ENCODE assay signal across 1 cellular context in genomic region chr20:5788385-5788895, GRCh38.
TF ChIP-seq lines count a peak whose summit lies in the region.

No MANE protein-coding gene starts in this region.

TF ChIP-seq in GM23338, 12 proteins besides CTCF, POLR2A, EP300 and RAD21 (continued from another document):
- TF ChIP-seq ZNF462 (CRISPR knock-in tag; IDR thresholded peaks at IDR 0.05): no peak
- TF ChIP-seq EZH2phosphoT487 (IDR thresholded peaks at IDR 0.05; ENCODE audit: unreplicated experiment): no peak
- TF ChIP-seq REST (IDR thresholded peaks at IDR 0.05; ENCODE audit: unreplicated experiment): no peak
- no peak for TF ChIP-seq STAT1 (IDR thresholded peaks at IDR 0.05; ENCODE audit: unreplicated experiment)
- no peak for TF ChIP-seq POLR2AphosphoS5 (IDR thresholded peaks at IDR 0.05; ENCODE audit: low read depth)
- TF ChIP-seq EZH2 (IDR thresholded peaks at IDR 0.05; ENCODE audit: low read depth, unreplicated experiment): no peak
- no peak for TF ChIP-seq ETS1 (IDR thresholded peaks at IDR 0.05)
- TF ChIP-seq ZNF114 (CRISPR knock-in tag; IDR thresholded peaks at IDR 0.05): no peak
- no peak for TF ChIP-seq NANOG (IDR thresholded peaks at IDR 0.05; ENCODE audit: borderline replicate concordance)
- TF ChIP-seq ZNF331 (CRISPR knock-in tag; IDR thresholded peaks at IDR 0.05; ENCODE audit: low read depth): no peak
- no peak for TF ChIP-seq JUNB (IDR thresholded peaks at IDR 0.05; ENCODE audit: unreplicated experiment)
